Comparison of ENCODE assay signal across 30 cellular contexts in genomic region chr1:245306020-245306419, GRCh38.
"Had no signal": no experiment of that assay in that cellular context is flagged by ENCODE, and none has a peak within 500 bp of the region (broad histone marks: within the 10 kb centered on the region; RNA-seq: fewer than 3 reads in every experiment).

No MANE protein-coding gene starts in this region.

- H3K4me3 ChIP-seq: MG63 had no signal

- H3K9me3 ChIP-seq: MG63 had no signal

- DNase-seq: Karpas-422, Kasumi-1, MG63, MM.1S, MV-4-11, NCI-H1048, NCI-H1092, NCI-H1105, NCI-H1417, NCI-H1417 treated with DMSO at 0.1 percent for 48 hours, NCI-H1436, NCI-H1436 treated with DMSO at 0.1 percent for 48 hours, NCI-H146, NCI-H1694, NCI-H1694 treated with DMSO at 0.1 percent for 48 hours, NCI-H187, NCI-H187 treated with DMSO at 0.1 percent for 48 hours, NCI-H1930, NCI-H2081, NCI-H2081 treated with DMSO at 0.1 percent for 48 hours, NCI-H2107, NCI-H2171, NCI-H2227 treated with DMSO at 0.1 percent for 48 hours, NCI-H226, NCI-H345, NCI-H446, NCI-H446 treated with DMSO at 0.1 percent for 48 hours, NCI-H510A, NCI-H510A treated with DMSO at 0.1 percent for 48 hours, NCI-H524 had no signal

- H3K36me3 ChIP-seq: MG63 had no signal
